29 cellular contexts compared by ENCODE assay signal in the genomic region with DNA sequence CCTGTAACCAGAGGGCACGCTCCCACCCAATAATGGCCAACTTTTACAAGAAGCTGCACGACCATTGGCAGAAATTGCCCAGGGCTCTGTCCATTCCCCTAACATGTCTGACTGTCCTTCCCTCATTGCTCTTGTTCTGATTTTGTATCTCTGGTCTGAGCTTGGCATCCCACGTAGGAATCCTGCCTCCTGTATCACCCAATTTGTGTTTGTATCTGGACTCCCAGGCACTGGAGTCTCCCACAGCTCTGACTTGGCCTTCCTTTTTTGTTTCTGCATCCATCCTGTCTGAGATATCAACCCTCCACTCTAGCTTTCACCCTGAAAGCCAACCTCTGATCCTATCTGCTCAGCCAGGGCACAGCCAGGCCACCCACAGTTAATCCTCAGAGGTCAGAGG.
"Had no signal": no experiment of that assay in that cellular context is flagged by ENCODE, and none has a peak within 500 bp of the region (broad histone marks: within the 10 kb centered on the region; RNA-seq: fewer than 3 reads in every experiment).

No MANE protein-coding gene starts in this region.

- H2AFZ ChIP-seq: neural progenitor cell, parathyroid adenoma had no signal

- H3K4me3 Mint-ChIP-seq: natural killer cell; nephron; neural progenitor cell; stimulated activated effector memory CD8-positive, alpha-beta T cell treated with anti-CD3 and anti-CD28 coated beads, Interleukin-12 subunit alpha, Interleukin-12 subunit beta, amount 100 ng/mL, for 72 hours; stimulated activated naive B cell treated with anti-CD40 and anti-IgM and Interleukin-4, amounts not matched to agents 10 μg/mL and 1 μg/mL and 100 μg/mL, for 72 hours; stimulated activated naive CD8-positive, alpha-beta T cell treated with anti-CD3 and anti-CD28 coated beads, Interleukin-15, Interleukin-2, amounts not matched to agents 100 ng/mL and 50 ng/mL, for 24 hours had no signal

- H3K4me2 ChIP-seq: neural progenitor cell had no signal

- H3K27ac Mint-ChIP-seq: natural killer cell; nephron; neural progenitor cell; progenitor cell of endocrine pancreas; stimulated activated effector memory CD8-positive, alpha-beta T cell treated with anti-CD3 and anti-CD28 coated beads, Interleukin-12 subunit alpha, Interleukin-12 subunit beta, amount 100 ng/mL, for 72 hours; stimulated activated naive B cell treated with anti-CD40 and anti-IgM and Interleukin-4, amounts not matched to agents 10 μg/mL and 1 μg/mL and 100 μg/mL, for 72 hours; stimulated activated naive CD8-positive, alpha-beta T cell treated with anti-CD3 and anti-CD28 coated beads, Interleukin-15, Interleukin-2, amounts not matched to agents 100 ng/mL and 50 ng/mL, for 24 hours had no signal

- H3K9me3 ChIP-seq: ovary, psoas muscle, right lobe of liver, sigmoid colon, stomach, thoracic aorta, thyroid gland, tibial nerve, upper lobe of left lung, vagina had no signal

- H3K36me3 ChIP-seq: neural progenitor cell, ovary, right lobe of liver, sigmoid colon, stomach, thoracic aorta, thyroid gland, tibial nerve, upper lobe of left lung, vagina had no signal

- H3K4me1 ChIP-seq: parathyroid adenoma, psoas muscle, right lobe of liver, sigmoid colon, stomach, thyroid gland, tibial nerve, upper lobe of left lung, vagina had no signal

- H3K27me3 Mint-ChIP-seq: progenitor cell of endocrine pancreas had no signal

- H3K27ac ChIP-seq: neural progenitor cell, ovary, parathyroid adenoma, psoas muscle, right lobe of liver, sigmoid colon, stomach, thoracic aorta, thyroid gland, tibial nerve, upper lobe of left lung, vagina had no signal

- H3K36me3 Mint-ChIP-seq: natural killer cell; neural progenitor cell; stimulated activated effector memory CD8-positive, alpha-beta T cell treated with anti-CD3 and anti-CD28 coated beads, Interleukin-12 subunit alpha, Interleukin-12 subunit beta, amount 100 ng/mL, for 72 hours; stimulated activated naive B cell treated with anti-CD40 and anti-IgM and Interleukin-4, amounts not matched to agents 10 μg/mL and 1 μg/mL and 100 μg/mL, for 72 hours had no signal

- H3K4me3 ChIP-seq: neural progenitor cell, ovary, psoas muscle, right lobe of liver, sigmoid colon, stomach, thoracic aorta, thyroid gland, tibial nerve, upper lobe of left lung, vagina had no signal

- H3K79me2 ChIP-seq: parathyroid adenoma had no signal

- DNase-seq: natural killer cell; occipital lobe; ovary; posterior cingulate gyrus; psoas muscle; right cardiac atrium; right lobe of liver; sigmoid colon; small intestine; stimulated activated CD4-positive, alpha-beta T cell treated with anti-CD3 and anti-CD28 coated beads, Interleukin-15, amount 100 ng/mL, for 24 hours; stimulated activated CD4-positive, alpha-beta T cell treated with anti-CD3 and anti-CD28 coated beads, Interleukin-2, amount 100 ng/mL, for 24 hours; stimulated activated CD4-positive, alpha-beta T cell treated with anti-CD3 and anti-CD28 coated beads, Interleukin-2, amount 100 ng/mL, for 48 hours; stimulated activated CD4-positive, alpha-beta T cell treated with anti-CD3 and anti-CD28 coated beads, Interleukin-4, amount 100 ng/mL, for 24 hours; stimulated activated naive B cell treated with anti-CD40 and anti-IgM and Interleukin-4, amounts not matched to agents 10 μg/mL and 1 μg/mL and 100 μg/mL, for 72 hours; stimulated activated naive CD4-positive, alpha-beta T cell treated with Interleukin-2 at 50 U/mL for 16 hours; stomach; thyroid gland; trophoblast cell; upper lobe of left lung had no signal

- H3K27me3 ChIP-seq: neural progenitor cell, ovary, right lobe of liver, sigmoid colon, stomach, thyroid gland, tibial nerve, upper lobe of left lung, vagina had no signal

- H3K9ac ChIP-seq: neural progenitor cell, parathyroid adenoma had no signal

- H3K9me3 Mint-ChIP-seq: nephron; neural progenitor cell; stimulated activated effector memory CD8-positive, alpha-beta T cell treated with anti-CD3 and anti-CD28 coated beads, Interleukin-12 subunit alpha, Interleukin-12 subunit beta, amount 100 ng/mL, for 72 hours; stimulated activated naive B cell treated with anti-CD40 and anti-IgM and Interleukin-4, amounts not matched to agents 10 μg/mL and 1 μg/mL and 100 μg/mL, for 72 hours; stimulated activated naive CD8-positive, alpha-beta T cell treated with anti-CD3 and anti-CD28 coated beads, Interleukin-15, Interleukin-2, amounts not matched to agents 100 ng/mL and 50 ng/mL, for 24 hours had no signal

- H3K4me1 Mint-ChIP-seq: natural killer cell; nephron; stimulated activated effector memory CD8-positive, alpha-beta T cell treated with anti-CD3 and anti-CD28 coated beads, Interleukin-12 subunit alpha, Interleukin-12 subunit beta, amount 100 ng/mL, for 72 hours had no signal

- FAIRE-seq: small intestine, urothelium cell line had no signal
